In the genomic region with DNA sequence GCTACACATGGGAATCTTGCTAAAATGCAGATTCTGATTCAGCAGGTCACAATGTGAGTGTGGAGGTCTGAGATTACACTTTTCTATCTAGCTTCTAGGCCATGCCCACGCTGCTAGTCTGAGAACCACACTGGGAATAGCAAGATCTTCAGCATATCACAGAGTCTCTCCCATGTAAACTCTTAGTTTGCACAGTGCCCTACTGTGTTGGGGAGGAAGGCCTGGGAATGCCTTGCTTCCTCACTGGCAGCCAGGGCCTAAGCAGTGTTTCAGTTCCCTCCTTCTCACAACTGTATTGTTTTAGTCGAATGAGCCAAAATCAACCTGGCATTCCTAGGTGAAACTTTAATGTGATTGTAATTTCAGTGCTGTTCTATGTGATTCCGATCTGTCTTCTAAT, we compare ENCODE assay signal across 17 cellular contexts.
DNase-seq lines count a peak whose midpoint lies in the region; ATAC-seq and TF ChIP-seq lines count a peak whose summit lies in the region.
"Had no signal": no experiment of that assay in that cellular context is flagged by ENCODE, and none has a peak within 500 bp of the region (broad histone marks: within the 10 kb centered on the region; RNA-seq: fewer than 3 reads in every experiment).

No MANE protein-coding gene starts in this region.

- peaks cover 4 to 8% (median 4%) of the 10 kb centered on the region in 3 donors for H3K4me1 ChIP-seq in skeletal muscle tissue (ENCODE audit: control insufficient read depth in 3 of 3, insufficient read depth in 3 of 3, low read length in 3 of 3)
- H3K4me1 ChIP-seq in lower lobe of right lung = no peaks in the 10 kb centered on the region
- no peaks in the 10 kb centered on the region for H3K4me1 ChIP-seq in spleen

- no peak for TF ChIP-seq POLR2A in spleen (IDR thresholded peaks at IDR 0.05)

- H3K27me3 ChIP-seq in skeletal muscle tissue (ENCODE audit: control insufficient read depth in 3 of 3, insufficient read depth in 3 of 3, low read length in 3 of 3) (no peaks in the 10 kb centered on the region), lower lobe of right lung (ENCODE audit: low read depth) (no peaks in the 10 kb centered on the region), spleen (replicated peaks in 1 of 7) (no peaks in the 10 kb centered on the region)
- H3K27me3 ChIP-seq: BLaER1 treated with 17β-estradiol and CSF1 and Interleukin-3, amounts not matched to agents 10 nM and 100 nM had no signal

- TF ChIP-seq CTCF in lower lobe of right lung (IDR thresholded peaks at IDR 0.05) = no peak
- no peak for TF ChIP-seq CTCF in spleen (IDR thresholded peaks at IDR 0.05 in 8 of 11, conservative IDR thresholded peaks at IDR 0.05 in 3 of 11)

- H3K9ac ChIP-seq in skeletal muscle tissue (ENCODE audit: low read depth in 1 of 3, low read length in 3 of 3) = peak overlapping the region in 1 of 3 donors; percentile 10
- H3K9ac ChIP-seq: BLaER1 treated with 17β-estradiol and CSF1 and Interleukin-3, amounts not matched to agents 10 nM and 100 nM had no signal

- H3K9me3 ChIP-seq in skeletal muscle tissue (ENCODE audit: control insufficient read depth in 3 of 3, low read length in 3 of 3) (peaks cover 0 to 2% (median 2%) of the 10 kb centered on the region in 3 donors), lower lobe of right lung (no peaks in the 10 kb centered on the region), spleen (peaks cover 0 to 14% (median 3%) of the 10 kb centered on the region in 8 donors)

- no peaks in the 10 kb centered on the region for H3K36me3 ChIP-seq in skeletal muscle tissue (ENCODE audit: control insufficient read depth in 3 of 3, insufficient read depth in 3 of 3, low read length in 3 of 3)
- no peaks in the 10 kb centered on the region for H3K36me3 ChIP-seq in lower lobe of right lung
- no peaks in the 10 kb centered on the region for H3K36me3 ChIP-seq in spleen
- H3K36me3 ChIP-seq: BLaER1 treated with 17β-estradiol and CSF1 and Interleukin-3, amounts not matched to agents 10 nM and 100 nM had no signal

- peak overlapping the region; percentile 55 for H3K27ac ChIP-seq in angular gyrus (ENCODE audit: low read depth, low read length)
- H3K27ac ChIP-seq in skeletal muscle tissue (ENCODE audit: low read depth, low read length) = peak overlapping the region; percentile 67
- no peak overlapping the region for H3K27ac ChIP-seq in lower lobe of right lung
- no peak overlapping the region for H3K27ac ChIP-seq in spleen
- H3K27ac ChIP-seq: BLaER1 treated with 17β-estradiol and CSF1 and Interleukin-3, amounts not matched to agents 10 nM and 100 nM; HL-60 had no signal

- intact Hi-C loops in lower lobe of right lung (cut with DNase I) = no loop called here
- intact Hi-C loops in spleen (cut with DNase I; ENCODE audit: low total_unique reads) = no loop called here

- ATAC-seq in lower lobe of right lung = no peak

- peak overlapping the region in 1 of 3 donors; percentile 10 for H3K4me3 ChIP-seq in skeletal muscle tissue (ENCODE audit: low read length in 3 of 3)
- no peak overlapping the region for H3K4me3 ChIP-seq in lower lobe of right lung
- H3K4me3 ChIP-seq in spleen = no peak overlapping the region
- H3K4me3 ChIP-seq: BLaER1 treated with 17β-estradiol and CSF1 and Interleukin-3, amounts not matched to agents 10 nM and 100 nM had no signal

- peak; percentile 21 for DNase-seq in Ammon's horn (ENCODE audit: low spot score)
- peak; percentile 11 for DNase-seq in medulla oblongata (ENCODE audit: extremely low spot score)
- no peak for DNase-seq in pons (ENCODE audit: low spot score)
- DNase-seq in central memory CD4-positive, alpha-beta T cell = no peak
- DNase-seq in lower lobe of right lung = no peak
- no peak for DNase-seq in spleen
- DNase-seq: 8988T; AML-193; CD4-positive, CD25-positive, alpha-beta regulatory T cell; DMS 273 treated with DMSO at 0.1 percent for 48 hours; DMS79; HCEC 1CT; HFFc6 had no signal

- 87 to 93% (median 90%) methylated on average over 3 of the region's 3 CpGs for WGBS in spleen, 5 donors

Comparison
In these comparisons a context has a peak if more than half of its experiments do, and no peak if none do; other contexts are left out.
1. DNase-seq: peak in Ammon's horn (single experiment) and medulla oblongata (single experiment); none in pons (single experiment), central memory CD4-positive, alpha-beta T cell (single experiment), lower lobe of right lung (single experiment) and spleen (single experiment).
2. H3K27ac ChIP-seq: peak in angular gyrus (single experiment) and skeletal muscle tissue (single experiment); none in lower lobe of right lung (single experiment) and spleen (0 of 8).